25 cellular contexts compared by ENCODE assay signal in genomic region chr13:77431449-77431848, GRCh38.
A peak's percentile ranks its signal among the peaks of the same experiment; 100 is the strongest.
DNase-seq lines count a peak whose midpoint lies in the region; ATAC-seq lines count a peak whose summit lies in the region.
"Had no signal": no experiment of that assay in that cellular context is flagged by ENCODE, and none has a peak within 500 bp of the region (broad histone marks: within the 10 kb centered on the region; RNA-seq: fewer than 3 reads in every experiment).

No MANE protein-coding gene starts in this region.

- no peaks in the 10 kb centered on the region for H3K79me2 ChIP-seq in Karpas-422 (ENCODE audit: low read length)

- H3K4me3 ChIP-seq in Karpas-422 (ENCODE audit: low read length), result no peak overlapping the region
- H3K4me3 ChIP-seq: BLaER1, GM23338, MG63 had no signal

- no peaks in the 10 kb centered on the region for H3K36me3 ChIP-seq in Karpas-422 (ENCODE audit: insufficient read depth, low read length)
- H3K36me3 ChIP-seq: BLaER1, MG63 had no signal

- H3K4me1 Mint-ChIP-seq in stimulated activated naive CD8-positive, alpha-beta T cell treated with anti-CD3 and anti-CD28 coated beads, Interleukin-15, amount 100 ng/mL, for 72 hours, result peaks cover 8% of the 10 kb centered on the region
- H3K4me1 Mint-ChIP-seq in stimulated activated naive B cell treated with anti-CD40 and anti-IgM and Interleukin-4, amounts not matched to agents 10 μg/mL and 1 μg/mL and 100 μg/mL, for 72 hours, result peaks cover 21 to 48% of the 10 kb centered on the region in 2 donors

- no peak overlapping the region for H3K4me3 Mint-ChIP-seq in stimulated activated naive CD8-positive, alpha-beta T cell treated with anti-CD3 and anti-CD28 coated beads, Interleukin-15, amount 100 ng/mL, for 72 hours
- H3K4me3 Mint-ChIP-seq in stimulated activated naive B cell treated with anti-CD40 and anti-IgM and Interleukin-4, amounts not matched to agents 10 μg/mL and 1 μg/mL and 100 μg/mL, for 72 hours, result no peak overlapping the region
- H3K4me3 Mint-ChIP-seq: CD4-positive, alpha-beta memory T cell; GM23338 had no signal

- no peaks in the 10 kb centered on the region for H3K9me2 ChIP-seq in Karpas-422 (replicated peaks; ENCODE audit: insufficient read depth, low read length)

- H4K20me1 ChIP-seq in Karpas-422 (ENCODE audit: insufficient read depth, low read depth, low read length), result no peaks in the 10 kb centered on the region
- H4K20me1 ChIP-seq: BLaER1 had no signal

- no peak overlapping the region for H3K27ac ChIP-seq in Karpas-422 (ENCODE audit: low read length)
- H3K27ac ChIP-seq: 22Rv1, BLaER1 had no signal

- H3K27ac Mint-ChIP-seq in stimulated activated naive CD8-positive, alpha-beta T cell treated with anti-CD3 and anti-CD28 coated beads, Interleukin-15, amount 100 ng/mL, for 72 hours, result no peak overlapping the region
- H3K27ac Mint-ChIP-seq in stimulated activated naive B cell treated with anti-CD40 and anti-IgM and Interleukin-4, amounts not matched to agents 10 μg/mL and 1 μg/mL and 100 μg/mL, for 72 hours, result peak overlapping the region; percentile 42
- H3K27ac Mint-ChIP-seq: CD4-positive, alpha-beta memory T cell; GM23338 had no signal

- H3K9me3 Mint-ChIP-seq in stimulated activated naive CD8-positive, alpha-beta T cell treated with anti-CD3 and anti-CD28 coated beads, Interleukin-15, amount 100 ng/mL, for 72 hours, result peaks cover 0 to 5% of the 10 kb centered on the region in 2 donors
- no peaks in the 10 kb centered on the region for H3K9me3 Mint-ChIP-seq in stimulated activated naive B cell treated with anti-CD40 and anti-IgM and Interleukin-4, amounts not matched to agents 10 μg/mL and 1 μg/mL and 100 μg/mL, for 72 hours
- H3K9me3 Mint-ChIP-seq: GM23338 had no signal

- H3K27me3 ChIP-seq in Karpas-422 (ENCODE audit: low read length), result no peaks in the 10 kb centered on the region; the same call in 1 of the 2 replicates
- H3K27me3 ChIP-seq: BLaER1, MG63 had no signal

- H3K4me2 ChIP-seq in Karpas-422 (ENCODE audit: low read depth, low read length, poor library complexity, severe bottlenecking), result no peak overlapping the region
- H3K4me2 ChIP-seq: BLaER1, GM23338 had no signal

- DNase-seq in stimulated activated naive CD8-positive, alpha-beta T cell treated with anti-CD3 and anti-CD28 coated beads, Interleukin-15, amount 100 ng/mL, for 72 hours, result no peak
- no peak for DNase-seq in stimulated activated naive CD8-positive, alpha-beta T cell treated with anti-CD3 and anti-CD28 coated beads, Interleukin-15, Interleukin-2, amounts not matched to agents 100 U/mL and 50 U/mL, for 24 hours
- DNase-seq in MV-4-11 (lab: John Stamatoyannopoulos, UW), result peak; percentile 2
- DNase-seq in stimulated activated naive B cell treated with anti-CD40 and anti-IgM and Interleukin-4, amounts not matched to agents 10 μg/mL and 1 μg/mL and 100 μg/mL, for 72 hours, result no peak
- no peak for DNase-seq in GM03348 (ENCODE audit: low spot score)
- no peak for DNase-seq in NCI-H146 treated with DMSO at 0.1 percent for 48 hours (lab: John Stamatoyannopoulos, UW; ENCODE audit: unreplicated experiment)
- DNase-seq in Karpas-422, result no peak
- DNase-seq: ACHN; Caco-2; CD4-positive, alpha-beta memory T cell; DMS 273 treated with DMSO at 0.1 percent for 48 hours; DMS79 treated with DMSO at 0.1 percent for 48 hours; HCEC 1CT; MG63; NCI-H1048; NCI-H1436; NCI-H2029 treated with DMSO at 0.1 percent for 48 hours; NCI-H345; NCI-H524; NCI-H774; Right ventricle myocardium superior had no signal

- peak; percentile 51 for ATAC-seq in stimulated activated naive CD8-positive, alpha-beta T cell treated with anti-CD3 and anti-CD28 coated beads, Interleukin-15, amount 100 ng/mL, for 72 hours
- ATAC-seq in stimulated activated naive CD8-positive, alpha-beta T cell treated with anti-CD3 and anti-CD28 coated beads, Interleukin-15, Interleukin-2, amounts not matched to agents 100 U/mL and 50 U/mL, for 24 hours, result no peak
- peak; percentile 16 for ATAC-seq in GM19463 (IDR thresholded peaks at IDR 0.05; ENCODE audit: unreplicated experiment)
- no peak for ATAC-seq in stimulated activated naive B cell treated with anti-CD40 and anti-IgM and Interleukin-4, amounts not matched to agents 10 μg/mL and 1 μg/mL and 100 μg/mL, for 72 hours (replicated peaks)
- ATAC-seq: GM23338 had no signal

- H3K9me3 ChIP-seq in Karpas-422 (ENCODE audit: low read length), result no peaks in the 10 kb centered on the region
- H3K9me3 ChIP-seq: BLaER1, Caco-2, MG63 had no signal

- H3K36me3 Mint-ChIP-seq in stimulated activated naive B cell treated with anti-CD40 and anti-IgM and Interleukin-4, amounts not matched to agents 10 μg/mL and 1 μg/mL and 100 μg/mL, for 72 hours, result no peaks in the 10 kb centered on the region
- H3K36me3 Mint-ChIP-seq: CD4-positive, alpha-beta memory T cell had no signal

- no peaks in the 10 kb centered on the region for H3K27me3 Mint-ChIP-seq in stimulated activated naive CD8-positive, alpha-beta T cell treated with anti-CD3 and anti-CD28 coated beads, Interleukin-15, amount 100 ng/mL, for 72 hours
- H3K27me3 Mint-ChIP-seq in stimulated activated naive B cell treated with anti-CD40 and anti-IgM and Interleukin-4, amounts not matched to agents 10 μg/mL and 1 μg/mL and 100 μg/mL, for 72 hours, result no peaks in the 10 kb centered on the region
- H3K27me3 Mint-ChIP-seq: CD4-positive, alpha-beta memory T cell had no signal

- no peak overlapping the region for H3K9ac ChIP-seq in Karpas-422 (ENCODE audit: low read length)
- H3K9ac ChIP-seq: BLaER1 had no signal

- H3K4me1 ChIP-seq in Karpas-422 (ENCODE audit: low read length), result no peaks in the 10 kb centered on the region; the same call in 1 of the 2 replicates
- H3K4me1 ChIP-seq: BLaER1, Caco-2 had no signal

- H2AFZ ChIP-seq in Karpas-422 (ENCODE audit: low read length), result no peak overlapping the region
- H2AFZ ChIP-seq: GM23338 had no signal

Comparison
In these comparisons a context has a peak if more than half of its experiments do, and no peak if none do; other contexts are left out.
1. ATAC-seq: peak in stimulated activated naive CD8-positive, alpha-beta T cell treated with anti-CD3 and anti-CD28 coated beads, Interleukin-15, amount 100 ng/mL, for 72 hours (single experiment) and GM19463 (single experiment); none in stimulated activated naive CD8-positive, alpha-beta T cell treated with anti-CD3 and anti-CD28 coated beads, Interleukin-15, Interleukin-2, amounts not matched to agents 100 U/mL and 50 U/mL, for 24 hours (single experiment) and stimulated activated naive B cell treated with anti-CD40 and anti-IgM and Interleukin-4, amounts not matched to agents 10 μg/mL and 1 μg/mL and 100 μg/mL, for 72 hours (0 of 2).